In the genomic region with DNA sequence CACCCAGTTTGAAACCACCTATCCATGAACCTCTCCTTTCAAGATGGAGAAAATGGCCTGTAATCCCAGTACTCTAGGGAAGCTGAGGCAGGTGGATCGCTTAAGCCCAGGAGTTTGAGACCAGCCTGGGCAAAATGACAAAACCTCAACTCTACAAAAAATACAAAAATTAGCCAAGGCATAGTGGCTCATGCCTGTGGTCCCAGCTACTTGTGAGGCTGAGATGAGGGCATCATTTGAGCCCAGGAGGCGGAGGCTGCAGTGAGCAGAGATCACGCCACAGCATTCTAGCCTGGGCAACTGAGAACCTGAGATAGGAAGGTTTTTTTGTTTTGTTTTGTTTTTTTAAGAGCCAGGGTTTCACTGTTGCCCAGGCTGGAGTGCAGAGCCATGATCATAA, we compare ENCODE assay signal across 1 cellular context.
TF ChIP-seq lines count a peak whose summit lies in the region.

No MANE protein-coding gene starts in this region.

TF ChIP-seq in A549, 52 proteins besides CTCF, POLR2A, EP300 and RAD21 (continued from another document):
- TF ChIP-seq RCOR1 (IDR thresholded peaks at IDR 0.05; ENCODE audit: low read depth, low read length) (no peak), GATA3 (IDR thresholded peaks at IDR 0.05; ENCODE audit: borderline replicate concordance) (no peak), SREBF2 (IDR thresholded peaks at IDR 0.05) (no peak), ZSCAN20 (CRISPR knock-in tag; IDR thresholded peaks at IDR 0.05) (no peak), HEYL (CRISPR knock-in tag; IDR thresholded peaks at IDR 0.05) (no peak), RFX5 (IDR thresholded peaks at IDR 0.05) (no peak)
- TF ChIP-seq, protein P1, sequence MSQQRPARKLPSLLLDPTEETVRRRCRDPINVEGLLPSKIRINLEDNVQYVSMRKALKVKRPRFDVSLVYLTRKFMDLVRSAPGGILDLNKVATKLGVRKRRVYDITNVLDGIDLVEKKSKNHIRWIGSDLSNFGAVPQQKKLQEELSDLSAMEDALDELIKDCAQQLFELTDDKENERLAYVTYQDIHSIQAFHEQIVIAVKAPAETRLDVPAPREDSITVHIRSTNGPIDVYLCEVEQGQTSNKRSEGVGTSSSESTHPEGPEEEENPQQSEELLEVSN (IDR thresholded peaks at IDR 0.05; ENCODE audit: borderline replicate concordance, low read depth), result no peak
- TF ChIP-seq, protein P2, sequence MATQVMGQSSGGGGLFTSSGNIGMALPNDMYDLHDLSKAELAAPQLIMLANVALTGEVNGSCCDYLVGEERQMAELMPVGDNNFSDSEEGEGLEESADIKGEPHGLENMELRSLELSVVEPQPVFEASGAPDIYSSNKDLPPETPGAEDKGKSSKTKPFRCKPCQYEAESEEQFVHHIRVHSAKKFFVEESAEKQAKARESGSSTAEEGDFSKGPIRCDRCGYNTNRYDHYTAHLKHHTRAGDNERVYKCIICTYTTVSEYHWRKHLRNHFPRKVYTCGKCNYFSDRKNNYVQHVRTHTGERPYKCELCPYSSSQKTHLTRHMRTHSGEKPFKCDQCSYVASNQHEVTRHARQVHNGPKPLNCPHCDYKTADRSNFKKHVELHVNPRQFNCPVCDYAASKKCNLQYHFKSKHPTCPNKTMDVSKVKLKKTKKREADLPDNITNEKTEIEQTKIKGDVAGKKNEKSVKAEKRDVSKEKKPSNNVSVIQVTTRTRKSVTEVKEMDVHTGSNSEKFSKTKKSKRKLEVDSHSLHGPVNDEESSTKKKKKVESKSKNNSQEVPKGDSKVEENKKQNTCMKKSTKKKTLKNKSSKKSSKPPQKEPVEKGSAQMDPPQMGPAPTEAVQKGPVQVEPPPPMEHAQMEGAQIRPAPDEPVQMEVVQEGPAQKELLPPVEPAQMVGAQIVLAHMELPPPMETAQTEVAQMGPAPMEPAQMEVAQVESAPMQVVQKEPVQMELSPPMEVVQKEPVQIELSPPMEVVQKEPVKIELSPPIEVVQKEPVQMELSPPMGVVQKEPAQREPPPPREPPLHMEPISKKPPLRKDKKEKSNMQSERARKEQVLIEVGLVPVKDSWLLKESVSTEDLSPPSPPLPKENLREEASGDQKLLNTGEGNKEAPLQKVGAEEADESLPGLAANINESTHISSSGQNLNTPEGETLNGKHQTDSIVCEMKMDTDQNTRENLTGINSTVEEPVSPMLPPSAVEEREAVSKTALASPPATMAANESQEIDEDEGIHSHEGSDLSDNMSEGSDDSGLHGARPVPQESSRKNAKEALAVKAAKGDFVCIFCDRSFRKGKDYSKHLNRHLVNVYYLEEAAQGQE (IDR thresholded peaks at IDR 0.05), result no peak
- TF ChIP-seq, protein P3, sequence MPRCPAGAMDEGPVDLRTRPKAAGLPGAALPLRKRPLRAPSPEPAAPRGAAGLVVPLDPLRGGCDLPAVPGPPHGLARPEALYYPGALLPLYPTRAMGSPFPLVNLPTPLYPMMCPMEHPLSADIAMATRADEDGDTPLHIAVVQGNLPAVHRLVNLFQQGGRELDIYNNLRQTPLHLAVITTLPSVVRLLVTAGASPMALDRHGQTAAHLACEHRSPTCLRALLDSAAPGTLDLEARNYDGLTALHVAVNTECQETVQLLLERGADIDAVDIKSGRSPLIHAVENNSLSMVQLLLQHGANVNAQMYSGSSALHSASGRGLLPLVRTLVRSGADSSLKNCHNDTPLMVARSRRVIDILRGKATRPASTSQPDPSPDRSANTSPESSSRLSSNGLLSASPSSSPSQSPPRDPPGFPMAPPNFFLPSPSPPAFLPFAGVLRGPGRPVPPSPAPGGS (IDR thresholded peaks at IDR 0.05), result no peak
